Comparison of ENCODE assay signal across 8 cellular contexts in genomic region chr17:75779250-75779986, GRCh38. TPM values are rescaled to one million over a fixed set of nuclear protein-coding genes. Genes with fewer than 3 reads are reported as not detected.
DNase-seq lines count a peak whose midpoint lies in the region; ATAC-seq and TF ChIP-seq lines count a peak whose summit lies in the region.

No MANE protein-coding gene starts in this region.

- H3K9me3 ChIP-seq in BLaER1: no peaks in the 10 kb centered on the region; the same call in 1 of the 2 replicates

- TF ChIP-seq CTCF in coronary artery (IDR thresholded peaks at IDR 0.05): no peak

- H3K4me1 Mint-ChIP-seq in activated CD4-positive, alpha-beta T cell treated with anti-CD3 and anti-CD28 coated beads, Interleukin-2, amount 10 ng/mL, durations not matched to agents 7 days and 5 days: peaks cover 51% of the 10 kb centered on the region

- no peaks in the 10 kb centered on the region for H3K9me3 Mint-ChIP-seq in activated CD4-positive, alpha-beta T cell treated with anti-CD3 and anti-CD28 coated beads, Interleukin-2, amount 10 ng/mL, durations not matched to agents 7 days and 5 days

- H3K4me3 ChIP-seq in BLaER1 (peak overlapping the region; percentile 96), coronary artery (peak overlapping the region; percentile 92)

- CTCF ChIA-PET in activated CD4-positive, alpha-beta T cell treated with anti-CD3 and anti-CD28 coated beads, Interleukin-2, amount 10 ng/mL, durations not matched to agents 7 days and 5 days (lab: Charles Lee): interaction anchor here (0.8 to 8.9 kb wide), 7 partner anchors 9 to 81 kb away, joined by 3 to 64 read pairs (median 3); partner anchors contain the start of genes GALK1 and WBP2

- peaks cover 51% of the 10 kb centered on the region for H4K20me1 ChIP-seq in BLaER1

- peak overlapping the region; percentile 87; the same call in 1 of the 2 replicates for H3K4me2 ChIP-seq in BLaER1

- H3K4me1 ChIP-seq in BLaER1: peaks cover 56% of the 10 kb centered on the region

- ATAC-seq in GM19328 (IDR thresholded peaks at IDR 0.05; ENCODE audit: unreplicated experiment): peak; percentile 66
- peak; percentile 57 for ATAC-seq in HG03469 (IDR thresholded peaks at IDR 0.05; ENCODE audit: unreplicated experiment)
- peak; percentile 71 for ATAC-seq in left lobe of liver

- POLR2A ChIA-PET in activated CD4-positive, alpha-beta T cell treated with anti-CD3 and anti-CD28 coated beads, Interleukin-2, amount 10 ng/mL, durations not matched to agents 7 days and 5 days (lab: Charles Lee): interaction anchor here (0.6 to 1.8 kb wide), 14 partner anchors 10 to 489 kb away, joined by 3 to 10 read pairs (median 4); partner anchors contain the start of gene GALK1

- H3K27me3 Mint-ChIP-seq in activated CD4-positive, alpha-beta T cell treated with anti-CD3 and anti-CD28 coated beads, Interleukin-2, amount 10 ng/mL, durations not matched to agents 7 days and 5 days: peaks cover 2% of the 10 kb centered on the region

- H3K27ac Mint-ChIP-seq in activated CD4-positive, alpha-beta T cell treated with anti-CD3 and anti-CD28 coated beads, Interleukin-2, amount 10 ng/mL, durations not matched to agents 7 days and 5 days: peak overlapping the region; percentile 98

- H3K27me3 ChIP-seq in BLaER1: no peaks in the 10 kb centered on the region

- H3K9ac ChIP-seq in BLaER1: peak overlapping the region; percentile 99

- DNase-seq in NCI-H526 (lab: John Stamatoyannopoulos, UW) (peak; percentile 99), coronary artery (ENCODE audit: low spot score) (peak; percentile 99), left lobe of liver (ENCODE audit: low spot score) (peak; percentile 98)
- DNase-seq in activated CD4-positive, alpha-beta T cell treated with anti-CD3 and anti-CD28 coated beads, Interleukin-2, amount 10 ng/mL, durations not matched to agents 7 days and 5 days: peak; percentile 97
- DNase-seq in stimulated activated CD4-positive, alpha-beta T cell treated with anti-CD3 and anti-CD28 coated beads, Interleukin-2, amount 100 ng/mL, for 4 hours (ENCODE audit: low read depth): peak; percentile 94

- H3K27ac ChIP-seq in BLaER1 (peak overlapping the region; percentile 99), coronary artery (peak overlapping the region; percentile 98 to 99)

- H3K36me3 ChIP-seq in BLaER1: peaks cover 46% of the 10 kb centered on the region

- peak overlapping the region; percentile 89 for H3K4me3 Mint-ChIP-seq in activated CD4-positive, alpha-beta T cell treated with anti-CD3 and anti-CD28 coated beads, Interleukin-2, amount 10 ng/mL, durations not matched to agents 7 days and 5 days

- peaks cover 39% of the 10 kb centered on the region for H3K36me3 Mint-ChIP-seq in activated CD4-positive, alpha-beta T cell treated with anti-CD3 and anti-CD28 coated beads, Interleukin-2, amount 10 ng/mL, durations not matched to agents 7 days and 5 days (ENCODE audit: low read depth)

RNA-seq across cellular contexts. Expression of gene UNK, which starts 5.2 kb away (rescaled TPM):
- 10 to 100 TPM; 27.1 to 28.7 TPM for total RNA-seq in activated CD4-positive, alpha-beta T cell treated with anti-CD3 and anti-CD28 coated beads, Interleukin-2, amount 10 ng/mL, durations not matched to agents 7 days and 5 days
- 7.0 TPM for total RNA-seq in left lobe of liver

RNA-seq across cellular contexts. Expression of gene GALK1, which starts 14.4 kb away (rescaled TPM):
- 10 to 100 TPM; 40.9 to 44.7 TPM for total RNA-seq in activated CD4-positive, alpha-beta T cell treated with anti-CD3 and anti-CD28 coated beads, Interleukin-2, amount 10 ng/mL, durations not matched to agents 7 days and 5 days
- total RNA-seq in left lobe of liver: 90.9 TPM

RNA-seq across cellular contexts. Expression of gene ITGB4, which starts 58.2 kb away (rescaled TPM):
- total RNA-seq in activated CD4-positive, alpha-beta T cell treated with anti-CD3 and anti-CD28 coated beads, Interleukin-2, amount 10 ng/mL, durations not matched to agents 7 days and 5 days: under 1 TPM; 0.55 to 0.96 TPM
- total RNA-seq in left lobe of liver: 2.6 TPM

Comparison
In these comparisons a context has a peak if more than half of its experiments do, and no peak if none do; other contexts are left out.
1. Peak in every context shown above with its lines: DNase-seq, ATAC-seq, H3K4me3 ChIP-seq and H3K27ac ChIP-seq.